Comparison of ENCODE assay signal across 8 cellular contexts in the genomic region with DNA sequence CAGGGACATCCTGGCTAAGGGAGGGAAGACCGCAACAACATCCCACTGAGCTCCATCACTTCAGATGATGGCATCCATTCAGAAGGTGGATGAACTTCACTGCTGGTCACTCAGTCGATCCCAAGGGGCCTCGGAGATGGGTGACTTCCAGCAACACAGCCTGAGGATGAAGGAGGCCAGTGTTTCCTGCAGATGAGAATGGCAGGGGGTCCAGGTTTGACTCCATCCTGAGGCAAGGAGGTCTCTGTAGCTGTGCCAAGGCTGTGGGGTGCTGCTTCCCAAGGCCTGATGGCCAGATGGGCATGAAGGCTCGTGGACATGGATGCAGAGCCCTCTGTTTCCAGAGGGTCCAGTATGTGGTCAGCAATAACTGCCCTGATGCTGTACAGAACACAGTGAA.
DNase-seq lines count a peak whose midpoint lies in the region; ATAC-seq, FAIRE-seq and TF ChIP-seq lines count a peak whose summit lies in the region.
"Not testable (repeated sequence)": the region's sequence is repeated elsewhere in the genome, so short reads cannot be mapped to it uniquely, and the experiment has no call there.

No MANE protein-coding gene starts in this region.

- TF ChIP-seq CTCF in A549 (IDR thresholded peaks at IDR 0.05); astrocyte (IDR thresholded peaks at IDR 0.05; ENCODE audit: insufficient read depth, low read depth, low read length); upper lobe of left lung (IDR thresholded peaks at IDR 0.05): not testable (repeated sequence)

- H4K20me1 ChIP-seq in GM23248 (ENCODE audit: insufficient read depth); astrocyte (ENCODE audit: insufficient read depth, low read length): not testable (repeated sequence)

- TF ChIP-seq EP300 in A549 (IDR thresholded peaks at IDR 0.05); upper lobe of left lung (IDR thresholded peaks at IDR 0.05): not testable (repeated sequence)

- TF ChIP-seq POLR2A in A549 (IDR thresholded peaks at IDR 0.05; ENCODE audit: low read length); upper lobe of left lung (IDR thresholded peaks at IDR 0.05): not testable (repeated sequence)

- not testable (repeated sequence) for ATAC-seq in A549
- ATAC-seq in esophagus mucosa (peak; percentile 48), right cardiac atrium (peak; percentile 29 to 50), upper lobe of left lung (ENCODE audit: low FRiP score in 2 of 2) (peak; percentile 62 to 81)

- H3K27ac ChIP-seq in A549 (peak overlapping the region; percentile 87 to 99), GM23248 (peak overlapping the region; percentile 86), astrocyte (ENCODE audit: low read depth, low read length) (peak overlapping the region; percentile 70)
- H3K27ac ChIP-seq in right cardiac atrium (ENCODE audit: low read length); upper lobe of left lung: not testable (repeated sequence)

- peaks cover 16% of the 10 kb centered on the region; the same call in 1 of the 2 replicates for H3F3A ChIP-seq in GM23248 (ENCODE audit: insufficient read depth)

- not testable (repeated sequence) for H3K4me1 Mint-ChIP-seq in astrocyte (ENCODE audit: low read depth, unreplicated experiment)

- not testable (repeated sequence) for H3K9me2 ChIP-seq in GM23248 (ENCODE audit: insufficient read depth)

- H3K27me3 Mint-ChIP-seq in astrocyte (ENCODE audit: low read depth, unreplicated experiment) = not testable (repeated sequence)

- POLR2A ChIA-PET in A549 (lab: Yijun Ruan, JAX) = interaction anchor here (2.9 kb wide), 1 partner anchor 39 kb away, joined by 27 read pairs; no protein-coding TSS in a partner anchor

- peaks cover 18% of the 10 kb centered on the region for H3K9me3 ChIP-seq in A549
- not testable (repeated sequence) for H3K9me3 ChIP-seq in GM23248 (ENCODE audit: low read depth); astrocyte (ENCODE audit: insufficient read depth, low read depth, low read length); right cardiac atrium (ENCODE audit: control insufficient read depth, low read length); upper lobe of left lung

- H3K27me3 ChIP-seq in GM23248 (replicated peaks; ENCODE audit: insufficient read depth); astrocyte (ENCODE audit: insufficient read depth, low read length); right cardiac atrium (ENCODE audit: control insufficient read depth, insufficient read depth); upper lobe of left lung: not testable (repeated sequence)

- in situ Hi-C loops in GM23248 (cut with MboI) = not testable (repeated sequence)

- CTCF ChIA-PET in A549 (lab: Yijun Ruan, JAX) = interaction anchor here (0.7 kb wide), 1 partner anchor 19 kb away, joined by 3 read pairs; no protein-coding TSS in a partner anchor

- TF ChIP-seq RAD21 in A549 (conservative IDR thresholded peaks at IDR 0.05 in 1 of 2, IDR thresholded peaks at IDR 0.05 in 1 of 2) = not testable (repeated sequence)

- H3K79me2 ChIP-seq in GM23248 (ENCODE audit: insufficient read depth); astrocyte (ENCODE audit: insufficient read depth, low read length): not testable (repeated sequence)

- H3K36me3 ChIP-seq in GM23248 (ENCODE audit: low read depth); astrocyte (ENCODE audit: insufficient read depth, low read length); upper lobe of left lung: not testable (repeated sequence)

- H3K36me3 Mint-ChIP-seq in astrocyte (ENCODE audit: low read depth, unreplicated experiment) = not testable (repeated sequence)

- peak overlapping the region; percentile 66; the same call in 1 of the 2 replicates for H3K9ac ChIP-seq in GM23248
- H3K9ac ChIP-seq in astrocyte (ENCODE audit: low read length) = peak overlapping the region; percentile 43

- not testable (repeated sequence) for FAIRE-seq in A549 (lab: Jason Lieb, UNC); astrocyte (lab: Jason Lieb, UNC)

- not testable (repeated sequence) for DNase-seq in A549 (ENCODE audit: low read depth in 1 of 2, low spot score in 1 of 2); GM23248; astrocyte (ENCODE audit: low read depth); right cardiac atrium; upper lobe of left lung
- DNase-seq in mesenteric fat pad (ENCODE audit: low spot score) (peak; percentile 91), posterior vena cava (ENCODE audit: low spot score) (peak; percentile 76)

- intact Hi-C loops in right cardiac atrium (cut with DNase I); posterior vena cava (cut with DNase I): not testable (repeated sequence)

- not testable (repeated sequence) for H3K4me3 Mint-ChIP-seq in astrocyte (ENCODE audit: unreplicated experiment)

- H3K4me2 ChIP-seq in A549 = peak overlapping the region; percentile 54
- H3K4me2 ChIP-seq in GM23248 (ENCODE audit: unreplicated experiment); astrocyte (ENCODE audit: low read length): not testable (repeated sequence)

- H3K4me3 ChIP-seq in A549; GM23248; astrocyte (ENCODE audit: insufficient read depth, low read depth, low read length); right cardiac atrium (ENCODE audit: low read length); upper lobe of left lung: not testable (repeated sequence)

- peaks cover 21% of the 10 kb centered on the region for H3K4me1 ChIP-seq in A549
- H3K4me1 ChIP-seq in GM23248 (ENCODE audit: insufficient read depth) = peaks cover 22% of the 10 kb centered on the region
- not testable (repeated sequence) for H3K4me1 ChIP-seq in astrocyte (ENCODE audit: insufficient read depth, low read length); right cardiac atrium (ENCODE audit: control insufficient read depth, insufficient read depth, low read length); upper lobe of left lung

- H3K9me3 Mint-ChIP-seq in astrocyte (ENCODE audit: unreplicated experiment) = not testable (repeated sequence)

- 27% methylated on average over 4 of the region's 4 CpGs for WGBS in A549 (ENCODE audit: missing lambda C conversion rate)
- WGBS in GM23248 (ENCODE audit: low coverage in 1 of 2, low lambda C conversion rate in 2 of 2, missing lambda C conversion rate in 2 of 2), 2 experiments = 35 to 42% methylated on average over 4 of the region's 4 CpGs
- 55% methylated on average over 4 of the region's 4 CpGs for WGBS in right cardiac atrium
- 63 to 66% methylated on average over 4 of the region's 4 CpGs for WGBS in upper lobe of left lung, 2 donors

- H2AFZ ChIP-seq in GM23248; astrocyte (ENCODE audit: low read depth, low read length): not testable (repeated sequence)

- peak overlapping the region; percentile 94 for H3K27ac Mint-ChIP-seq in astrocyte (ENCODE audit: unreplicated experiment)
